Comparison of ENCODE assay signal across 8 cellular contexts in genomic region chr3:47140973-47141461, GRCh38. TPM values are rescaled to one million over a fixed set of nuclear protein-coding genes. Genes with fewer than 3 reads are reported as not detected.
DNase-seq lines count a peak whose midpoint lies in the region; ATAC-seq and TF ChIP-seq lines count a peak whose summit lies in the region.
"Not testable (repeated sequence)": the region's sequence is repeated elsewhere in the genome, so short reads cannot be mapped to it uniquely, and the experiment has no call there.

No MANE protein-coding gene starts in this region.

- H3K4me3 Mint-ChIP-seq in activated T-helper 1 cell treated with anti-CD3 and anti-CD28 coated beads, Interleukin-12 subunit alpha, Interleukin-12 subunit beta, Interleukin-2, Interleukin-4 antibody, amounts not matched to agents 30 ng/mL and 10 ng/mL and 1 ng/mL, durations not matched to agents 14 hours and 24 hours and 36 hours, result not testable (repeated sequence)

- intact Hi-C loops in activated T-helper 1 cell treated with anti-CD3 and anti-CD28 coated beads, Interleukin-12 subunit alpha, Interleukin-12 subunit beta, Interleukin-2, Interleukin-4 antibody, amounts not matched to agents 30 ng/mL and 10 ng/mL and 1 ng/mL, durations not matched to agents 14 hours and 24 hours and 36 hours (cut with micrococcal nuclease), result loop anchor here (1.0 kb wide), 1 partner anchor 23 kb away; the partner anchor contains the start of gene SETD2

- H3K27ac Mint-ChIP-seq in activated T-helper 1 cell treated with anti-CD3 and anti-CD28 coated beads, Interleukin-12 subunit alpha, Interleukin-12 subunit beta, Interleukin-2, Interleukin-4 antibody, amounts not matched to agents 30 ng/mL and 10 ng/mL and 1 ng/mL, durations not matched to agents 14 hours and 24 hours and 36 hours, result peak overlapping the region; percentile 67

- H3K4me1 Mint-ChIP-seq in activated T-helper 1 cell treated with anti-CD3 and anti-CD28 coated beads, Interleukin-12 subunit alpha, Interleukin-12 subunit beta, Interleukin-2, Interleukin-4 antibody, amounts not matched to agents 30 ng/mL and 10 ng/mL and 1 ng/mL, durations not matched to agents 14 hours and 24 hours and 36 hours (ENCODE audit: low read depth), result peaks cover 27% of the 10 kb centered on the region

- ATAC-seq in GM19351 (IDR thresholded peaks at IDR 0.05; ENCODE audit: unreplicated experiment), result peak; percentile 84
- peak; percentile 83 for ATAC-seq in HG02571 (IDR thresholded peaks at IDR 0.05; ENCODE audit: unreplicated experiment)
- ATAC-seq in HG03159 (IDR thresholded peaks at IDR 0.05; ENCODE audit: unreplicated experiment), result peak; percentile 87
- peak; percentile 66 for ATAC-seq in stimulated activated naive CD8-positive, alpha-beta T cell treated with anti-CD3 and anti-CD28 coated beads, Interleukin-15, Interleukin-2, amounts not matched to agents 100 U/mL and 50 U/mL, for 24 hours

- not testable (repeated sequence) for TF ChIP-seq POLR2A in NB4 (IDR thresholded peaks at IDR 0.05; ENCODE audit: extremely low read depth, insufficient read length)

- peak; percentile 73 for DNase-seq in GM12865 (ENCODE audit: low read depth)
- DNase-seq in NB4 (ENCODE audit: low read depth), result peak; percentile 36
- not testable (repeated sequence) for DNase-seq in activated T-helper 1 cell treated with anti-CD3 and anti-CD28 coated beads, Interleukin-12 subunit alpha, Interleukin-12 subunit beta, Interleukin-2, Interleukin-4 antibody, amounts not matched to agents 30 ng/mL and 10 ng/mL and 1 ng/mL, durations not matched to agents 14 hours and 24 hours and 36 hours (ENCODE audit: low spot score); stimulated activated naive CD8-positive, alpha-beta T cell treated with anti-CD3 and anti-CD28 coated beads, Interleukin-15, Interleukin-2, amounts not matched to agents 100 U/mL and 50 U/mL, for 24 hours
- peak; percentile 71 for DNase-seq in kidney epithelial cell (ENCODE audit: low read depth)

- H3K9me3 Mint-ChIP-seq in activated T-helper 1 cell treated with anti-CD3 and anti-CD28 coated beads, Interleukin-12 subunit alpha, Interleukin-12 subunit beta, Interleukin-2, Interleukin-4 antibody, amounts not matched to agents 30 ng/mL and 10 ng/mL and 1 ng/mL, durations not matched to agents 14 hours and 24 hours and 36 hours, result not testable (repeated sequence)

- not testable (repeated sequence) for H3K36me3 ChIP-seq in kidney epithelial cell (ENCODE audit: control insufficient read depth, insufficient read depth, low read length)

- peak overlapping the region; percentile 23; the same call in 1 of the 2 replicates for H3K4me3 ChIP-seq in GM12865 (ENCODE audit: low read depth, low read length)
- H3K4me3 ChIP-seq in NB4 (ENCODE audit: low read depth, low read length); kidney epithelial cell (ENCODE audit: low read depth, low read length): not testable (repeated sequence)

- not testable (repeated sequence) for H3K27me3 ChIP-seq in kidney epithelial cell (ENCODE audit: control insufficient read depth, insufficient read depth, low read length)

- H3K36me3 Mint-ChIP-seq in activated T-helper 1 cell treated with anti-CD3 and anti-CD28 coated beads, Interleukin-12 subunit alpha, Interleukin-12 subunit beta, Interleukin-2, Interleukin-4 antibody, amounts not matched to agents 30 ng/mL and 10 ng/mL and 1 ng/mL, durations not matched to agents 14 hours and 24 hours and 36 hours (ENCODE audit: low read depth), result not testable (repeated sequence)

- not testable (repeated sequence) for H3K27me3 Mint-ChIP-seq in activated T-helper 1 cell treated with anti-CD3 and anti-CD28 coated beads, Interleukin-12 subunit alpha, Interleukin-12 subunit beta, Interleukin-2, Interleukin-4 antibody, amounts not matched to agents 30 ng/mL and 10 ng/mL and 1 ng/mL, durations not matched to agents 14 hours and 24 hours and 36 hours (ENCODE audit: insufficient read depth)

- TF ChIP-seq CTCF in GM12865 (IDR thresholded peaks at IDR 0.05; ENCODE audit: insufficient read depth, low read depth, low read length, missing control alignments); NB4 (IDR thresholded peaks at IDR 0.05; ENCODE audit: low read depth, low read length); kidney epithelial cell (IDR thresholded peaks at IDR 0.05; ENCODE audit: insufficient read depth, low read length, poor library complexity, severe bottlenecking): not testable (repeated sequence)

RNA-seq across cellular contexts. Expression of gene SETD2, which starts 22.9 kb away (rescaled TPM):
- total RNA-seq in activated T-helper 1 cell treated with anti-CD3 and anti-CD28 coated beads, Interleukin-12 subunit alpha, Interleukin-12 subunit beta, Interleukin-2, Interleukin-4 antibody, amounts not matched to agents 30 ng/mL and 10 ng/mL and 1 ng/mL, durations not matched to agents 14 hours and 24 hours and 36 hours, result 41.2 and 45.7 TPM in 2 replicates
- total RNA-seq in kidney epithelial cell, result 25.0 and 31.1 TPM in 2 replicates
